1 cellular context compared by ENCODE assay signal in the genomic region with DNA sequence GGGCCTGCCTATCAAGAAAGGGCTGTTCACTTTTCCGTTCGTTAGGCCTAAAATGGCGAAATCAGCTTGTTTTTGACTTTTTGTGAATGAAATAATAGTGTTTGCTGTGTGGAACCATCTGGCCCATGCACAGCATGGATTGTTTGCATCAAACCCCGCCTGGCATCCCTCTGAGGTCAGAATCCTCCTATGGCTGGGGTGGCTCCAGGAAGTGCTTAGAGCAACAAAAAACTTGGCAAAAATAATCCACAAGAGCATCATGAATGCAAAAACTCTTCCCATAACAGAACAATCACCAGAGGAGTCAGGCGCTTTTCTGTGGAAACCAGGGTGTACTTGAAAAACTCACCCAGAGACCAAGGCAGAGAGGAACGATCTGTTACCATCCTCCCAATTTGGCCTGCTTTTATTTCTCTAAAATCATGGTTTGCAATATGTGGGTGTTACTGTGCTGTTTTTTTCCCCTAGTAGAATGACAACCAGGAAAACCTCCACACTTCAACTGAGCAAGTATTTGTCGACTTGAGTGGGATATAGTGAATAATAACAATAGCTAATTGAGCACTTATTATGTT.
TF ChIP-seq lines count a peak whose summit lies in the region.

No MANE protein-coding gene starts in this region.

TF ChIP-seq in GM23338, 12 proteins besides CTCF, POLR2A, EP300 and RAD21 (continued from another document):
- no peak for TF ChIP-seq ZNF462 (CRISPR knock-in tag; IDR thresholded peaks at IDR 0.05)
- TF ChIP-seq, protein P1, sequence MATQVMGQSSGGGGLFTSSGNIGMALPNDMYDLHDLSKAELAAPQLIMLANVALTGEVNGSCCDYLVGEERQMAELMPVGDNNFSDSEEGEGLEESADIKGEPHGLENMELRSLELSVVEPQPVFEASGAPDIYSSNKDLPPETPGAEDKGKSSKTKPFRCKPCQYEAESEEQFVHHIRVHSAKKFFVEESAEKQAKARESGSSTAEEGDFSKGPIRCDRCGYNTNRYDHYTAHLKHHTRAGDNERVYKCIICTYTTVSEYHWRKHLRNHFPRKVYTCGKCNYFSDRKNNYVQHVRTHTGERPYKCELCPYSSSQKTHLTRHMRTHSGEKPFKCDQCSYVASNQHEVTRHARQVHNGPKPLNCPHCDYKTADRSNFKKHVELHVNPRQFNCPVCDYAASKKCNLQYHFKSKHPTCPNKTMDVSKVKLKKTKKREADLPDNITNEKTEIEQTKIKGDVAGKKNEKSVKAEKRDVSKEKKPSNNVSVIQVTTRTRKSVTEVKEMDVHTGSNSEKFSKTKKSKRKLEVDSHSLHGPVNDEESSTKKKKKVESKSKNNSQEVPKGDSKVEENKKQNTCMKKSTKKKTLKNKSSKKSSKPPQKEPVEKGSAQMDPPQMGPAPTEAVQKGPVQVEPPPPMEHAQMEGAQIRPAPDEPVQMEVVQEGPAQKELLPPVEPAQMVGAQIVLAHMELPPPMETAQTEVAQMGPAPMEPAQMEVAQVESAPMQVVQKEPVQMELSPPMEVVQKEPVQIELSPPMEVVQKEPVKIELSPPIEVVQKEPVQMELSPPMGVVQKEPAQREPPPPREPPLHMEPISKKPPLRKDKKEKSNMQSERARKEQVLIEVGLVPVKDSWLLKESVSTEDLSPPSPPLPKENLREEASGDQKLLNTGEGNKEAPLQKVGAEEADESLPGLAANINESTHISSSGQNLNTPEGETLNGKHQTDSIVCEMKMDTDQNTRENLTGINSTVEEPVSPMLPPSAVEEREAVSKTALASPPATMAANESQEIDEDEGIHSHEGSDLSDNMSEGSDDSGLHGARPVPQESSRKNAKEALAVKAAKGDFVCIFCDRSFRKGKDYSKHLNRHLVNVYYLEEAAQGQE (IDR thresholded peaks at IDR 0.05; ENCODE audit: unreplicated experiment), result no peak
